Comparison of ENCODE assay signal across 23 cellular contexts in the genomic region with DNA sequence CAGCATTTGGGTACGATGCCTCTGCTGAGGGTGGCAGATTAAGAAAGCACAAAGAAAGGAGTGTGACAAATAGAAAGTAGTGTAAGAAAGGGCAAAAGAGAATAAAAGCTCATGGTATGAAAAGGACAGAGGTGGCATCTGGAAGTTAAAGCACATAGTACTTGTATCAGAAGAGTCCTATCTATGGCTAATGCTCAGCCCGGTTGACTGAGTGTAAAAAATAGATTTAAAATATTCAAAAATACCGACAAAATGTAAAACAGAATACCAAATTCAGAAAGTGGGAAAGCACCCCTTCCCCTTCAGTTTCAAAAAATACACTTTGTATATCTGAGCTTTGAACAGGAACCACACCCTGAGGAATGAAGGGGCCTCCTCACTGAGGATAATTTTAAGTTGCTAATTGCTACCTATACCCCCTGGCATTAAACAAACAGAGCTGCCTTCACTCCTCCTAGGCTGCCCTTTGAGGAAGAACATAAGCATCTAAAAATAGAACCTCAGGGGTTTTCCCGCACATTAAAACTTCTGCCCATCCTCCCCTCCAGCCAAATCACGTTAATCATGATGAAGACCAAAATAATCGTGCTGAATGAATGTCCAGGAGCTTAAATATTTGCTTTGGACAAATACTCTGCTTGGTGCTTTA. TPM values are rescaled to one million over a fixed set of nuclear protein-coding genes. Genes with fewer than 3 reads are reported as not detected.
DNase-seq lines count a peak whose midpoint lies in the region; ATAC-seq lines count a peak whose summit lies in the region.
"Had no signal": no experiment of that assay in that cellular context is flagged by ENCODE, and none has a peak within 500 bp of the region (broad histone marks: within the 10 kb centered on the region; RNA-seq: fewer than 3 reads in every experiment).

No MANE protein-coding gene starts in this region.

- H3K9me3 Mint-ChIP-seq in stimulated activated memory B cell treated with anti-CD40 and anti-IgM and Interleukin-4, amounts not matched to agents 10 μg/mL and 1 μg/mL and 100 μg/mL, for 72 hours, result peaks cover 5% of the 10 kb centered on the region
- H3K9me3 Mint-ChIP-seq: HFFc6 had no signal

- ATAC-seq in Right ventricle myocardium inferior (peak; percentile 28), aorta (ENCODE audit: low FRiP score) (no peak), GM21786 (IDR thresholded peaks at IDR 0.05; ENCODE audit: unreplicated experiment) (no peak), HG03097 (IDR thresholded peaks at IDR 0.05; ENCODE audit: low FRiP score, unreplicated experiment) (no peak)
- ATAC-seq in stimulated activated memory B cell treated with anti-CD40 and anti-IgM and Interleukin-4, amounts not matched to agents 10 μg/mL and 1 μg/mL and 100 μg/mL, for 72 hours, result peak; percentile 83

- H3K4me1 ChIP-seq in aorta (ENCODE audit: control insufficient read depth in 1 of 2, insufficient read depth in 2 of 2, low read length in 2 of 2), result peaks cover 0 to 3% of the 10 kb centered on the region in 2 donors
- H3K4me1 ChIP-seq: A549, colonic mucosa had no signal

- H3K27me3 Mint-ChIP-seq in stimulated activated memory B cell treated with anti-CD40 and anti-IgM and Interleukin-4, amounts not matched to agents 10 μg/mL and 1 μg/mL and 100 μg/mL, for 72 hours, result no peaks in the 10 kb centered on the region

- peaks cover 8% of the 10 kb centered on the region for H3K36me3 Mint-ChIP-seq in stimulated activated memory B cell treated with anti-CD40 and anti-IgM and Interleukin-4, amounts not matched to agents 10 μg/mL and 1 μg/mL and 100 μg/mL, for 72 hours
- H3K36me3 Mint-ChIP-seq: CD8-positive, alpha-beta memory T cell had no signal

- peaks cover 49% of the 10 kb centered on the region for H3K4me1 Mint-ChIP-seq in stimulated activated memory B cell treated with anti-CD40 and anti-IgM and Interleukin-4, amounts not matched to agents 10 μg/mL and 1 μg/mL and 100 μg/mL, for 72 hours

- peaks cover under 1% of the 10 kb centered on the region for H3K9me3 ChIP-seq in aorta (ENCODE audit: control insufficient read depth, low read length)
- H3K9me3 ChIP-seq: colonic mucosa had no signal

- H3K4me3 Mint-ChIP-seq in stimulated activated memory B cell treated with anti-CD40 and anti-IgM and Interleukin-4, amounts not matched to agents 10 μg/mL and 1 μg/mL and 100 μg/mL, for 72 hours, result peak overlapping the region; percentile 72
- H3K4me3 Mint-ChIP-seq: CD8-positive, alpha-beta memory T cell; HFFc6 had no signal

- DNase-seq in Right ventricle myocardium inferior (ENCODE audit: missing footprints), result no peak
- no peak for DNase-seq in cardiac septum (ENCODE audit: low spot score)
- peak; percentile 76 for DNase-seq in NCI-H146 treated with DMSO at 0.1 percent for 48 hours (lab: John Stamatoyannopoulos, UW; ENCODE audit: unreplicated experiment)
- DNase-seq in germinal center (ENCODE audit: low spot score), result peak; percentile 42
- DNase-seq in aorta, result no peak
- DNase-seq: CD8-positive, alpha-beta memory T cell; colonic mucosa; foreskin fibroblast; HFFc6; NCI-H1092; NCI-H446; PC-9; retina; stimulated activated CD8-positive, alpha-beta memory T cell treated with anti-CD3 and anti-CD28 coated beads, Interleukin-4, amount 100 ng/mL, for 48 hours; SW 1271; transverse colon had no signal

- WGBS in aorta, 2 donors, result 38 to 43% methylated on average over 6 of the region's 6 CpGs

- peak overlapping the region; percentile 66 for H3K27ac Mint-ChIP-seq in stimulated activated memory B cell treated with anti-CD40 and anti-IgM and Interleukin-4, amounts not matched to agents 10 μg/mL and 1 μg/mL and 100 μg/mL, for 72 hours
- H3K27ac Mint-ChIP-seq: HFFc6 had no signal

- intact Hi-C loops in Right ventricle myocardium inferior (cut with DNase I) (loop anchor here (5.0 to 10.0 kb wide), 6 partner anchors 112 to 713 kb away; no protein-coding TSS in a partner anchor), cardiac septum (cut with DNase I) (loop anchor here (5.0 to 10.0 kb wide), 7 partner anchors 112 to 823 kb away; partner anchors contain the start of gene TRIM13), aorta (cut with DNase I) (loop anchor here (5.0 to 10.0 kb wide), 4 partner anchors 268 to 823 kb away; no protein-coding TSS in a partner anchor)

- H3K27me3 ChIP-seq in aorta (ENCODE audit: control insufficient read depth in 1 of 2, insufficient read depth in 2 of 2, low read length in 1 of 2), result no peaks in the 10 kb centered on the region
- H3K27me3 ChIP-seq: colonic mucosa, transverse colon had no signal

- H3K36me3 ChIP-seq in aorta (ENCODE audit: control insufficient read depth in 1 of 2, insufficient read depth in 2 of 2, low read length in 1 of 2), result no peaks in the 10 kb centered on the region
- H3K36me3 ChIP-seq: colonic mucosa, transverse colon had no signal

- no peak overlapping the region for H3K4me3 ChIP-seq in aorta (ENCODE audit: low read length in 2 of 2)
- H3K4me3 ChIP-seq: A549, colonic mucosa, lung, PC-9, transverse colon had no signal

- no peak overlapping the region for H3K27ac ChIP-seq in aorta (ENCODE audit: low read depth in 1 of 2, low read length in 2 of 2)
- H3K27ac ChIP-seq: A549, colonic mucosa, PC-9 had no signal

RNA-seq across cellular contexts. Expression of gene DLEU7, which starts 43.3 kb away (rescaled TPM):
- not detected for total RNA-seq in Right ventricle myocardium inferior
- total RNA-seq in cardiac septum, result not detected
- under 1 TPM; 0.39 to 0.48 TPM for total RNA-seq in aorta
- under 1 TPM in 1 of 2 donors, not detected in 1; 0.50 TPM for polyA plus RNA-seq in aorta
- total RNA-seq: activated CD8-positive, alpha-beta memory T cell treated with anti-CD3 and anti-CD28 coated beads for 36 hours; CD8-positive, alpha-beta memory T cell; G401; HFFc6; PC-9 had no signal
- polyA plus RNA-seq: A549 had no signal

Comparison
In these comparisons a context has a peak if more than half of its experiments do, and no peak if none do; other contexts are left out.
1. ATAC-seq: peak in Right ventricle myocardium inferior (single experiment) and stimulated activated memory B cell treated with anti-CD40 and anti-IgM and Interleukin-4, amounts not matched to agents 10 μg/mL and 1 μg/mL and 100 μg/mL, for 72 hours (single experiment); none in aorta (single experiment), GM21786 (single experiment) and HG03097 (single experiment).
2. DNase-seq: peak in NCI-H146 treated with DMSO at 0.1 percent for 48 hours (single experiment) and germinal center (single experiment); none in Right ventricle myocardium inferior (single experiment), cardiac septum (single experiment) and aorta (0 of 2).